Comparison of ENCODE assay signal across 17 cellular contexts in genomic region chr5:32290922-32291321, GRCh38. TPM values are rescaled to one million over a fixed set of nuclear protein-coding genes. Genes with fewer than 3 reads are reported as not detected.
DNase-seq lines count a peak whose midpoint lies in the region; ATAC-seq and TF ChIP-seq lines count a peak whose summit lies in the region.
"Had no signal": no experiment of that assay in that cellular context is flagged by ENCODE, and none has a peak within 500 bp of the region (broad histone marks: within the 10 kb centered on the region; RNA-seq: fewer than 3 reads in every experiment).

No MANE protein-coding gene starts in this region.

- H3K4me1 Mint-ChIP-seq in Caco-2 (ENCODE audit: low read depth, unreplicated experiment) (peaks cover 19% of the 10 kb centered on the region), T-helper 17 cell (peaks cover 34% of the 10 kb centered on the region)
- H3K4me1 Mint-ChIP-seq in naive thymus-derived CD4-positive, alpha-beta T cell: peaks cover 12 to 65% (median 58%) of the 10 kb centered on the region in 7 donors

- H3K36me3 Mint-ChIP-seq in Caco-2 (ENCODE audit: insufficient read depth, unreplicated experiment) (peaks cover 31% of the 10 kb centered on the region), T-helper 17 cell (ENCODE audit: low read depth) (peaks cover 9% of the 10 kb centered on the region)
- peaks cover 12 to 44% (median 39%) of the 10 kb centered on the region in 5 donors for H3K36me3 Mint-ChIP-seq in naive thymus-derived CD4-positive, alpha-beta T cell

- no peak for TF ChIP-seq CTCF in Caco-2 (IDR thresholded peaks at IDR 0.05; ENCODE audit: insufficient read depth in 1 of 2, low read depth in 1 of 2, low read length in 1 of 2, severe bottlenecking in 1 of 2, unreplicated experiment in 1 of 2)

- intact Hi-C loops in Caco-2 (cut with micrococcal nuclease; ENCODE audit: unreplicated experiment): no loop called here
- intact Hi-C loops in naive thymus-derived CD4-positive, alpha-beta T cell (cut with micrococcal nuclease): no loop called here

- POLR2A ChIA-PET in Caco-2 (lab: Charles Lee): no interaction called here
- POLR2A ChIA-PET in naive thymus-derived CD4-positive, alpha-beta T cell (lab: Charles Lee): no interaction called here

- ATAC-seq in GM18909 (IDR thresholded peaks at IDR 0.05; ENCODE audit: poor library complexity, unreplicated experiment) (peak; percentile 75), HG02884 (IDR thresholded peaks at IDR 0.05; ENCODE audit: unreplicated experiment) (peak; percentile 62), T-helper 17 cell (peak; percentile 52), SK-N-SH treated with all-trans-retinoic acid at 6 μM for 48 hours (no peak)
- ATAC-seq in naive thymus-derived CD4-positive, alpha-beta T cell: no peak
- ATAC-seq: gastrocnemius medialis had no signal

- no peak overlapping the region for H3K4me3 ChIP-seq in Caco-2 (ENCODE audit: low read depth, low read length)
- no peak overlapping the region for H3K4me3 ChIP-seq in naive thymus-derived CD4-positive, alpha-beta T cell (ENCODE audit: low read length)
- H3K4me3 ChIP-seq: gastrocnemius medialis, uterus had no signal

- peaks cover 6% of the 10 kb centered on the region; the same call in 1 of the 2 replicates for H3K4me1 ChIP-seq in Caco-2
- no peaks in the 10 kb centered on the region for H3K4me1 ChIP-seq in naive thymus-derived CD4-positive, alpha-beta T cell (ENCODE audit: control insufficient read depth in 2 of 2, insufficient read depth in 2 of 2, low read length in 2 of 2)
- H3K4me1 ChIP-seq: uterus had no signal

- no peak overlapping the region for H3K27ac ChIP-seq in naive thymus-derived CD4-positive, alpha-beta T cell (ENCODE audit: low read depth, low read length)
- H3K27ac ChIP-seq: brain microvascular endothelial cell, gastrocnemius medialis, uterus had no signal

- DNase-seq in Caco-2: no peak
- no peak for DNase-seq in T-helper 17 cell
- no peak for DNase-seq in NCI-H226
- no peak for DNase-seq in GM19240 (ENCODE audit: insufficient read length, low spot score)
- DNase-seq in naive thymus-derived CD4-positive, alpha-beta T cell: no peak
- DNase-seq: activated CD4-positive, alpha-beta memory T cell treated with anti-CD3 and anti-CD28 coated beads, Interleukin-2, amount 10 ng/mL, durations not matched to agents 7 days and 5 days; activated gamma-delta T cell; brain microvascular endothelial cell; gastrocnemius medialis; kidney; NCI-H1417 treated with DMSO at 0.1 percent for 48 hours; NCI-H524; stimulated activated CD4-positive, alpha-beta T cell treated with anti-CD3 and anti-CD28 coated beads, Interleukin-1b, Interleukin-23, amount 100 ng/mL, for 48 hours; uterus had no signal

- H3K4me3 Mint-ChIP-seq in Caco-2 (ENCODE audit: unreplicated experiment) (no peak overlapping the region), T-helper 17 cell (no peak overlapping the region)
- no peak overlapping the region for H3K4me3 Mint-ChIP-seq in naive thymus-derived CD4-positive, alpha-beta T cell
- H3K4me3 Mint-ChIP-seq: activated CD4-positive, alpha-beta memory T cell treated with anti-CD3 and anti-CD28 coated beads, Interleukin-2, amount 10 ng/mL, durations not matched to agents 7 days and 5 days had no signal

- H3K27ac Mint-ChIP-seq in Caco-2 (ENCODE audit: unreplicated experiment) (peak overlapping the region; percentile 53), T-helper 17 cell (no peak overlapping the region)
- peak overlapping the region in 2 of 9 donors; percentile 15 to 22 for H3K27ac Mint-ChIP-seq in naive thymus-derived CD4-positive, alpha-beta T cell
- H3K27ac Mint-ChIP-seq: activated CD4-positive, alpha-beta memory T cell treated with anti-CD3 and anti-CD28 coated beads, Interleukin-2, amount 10 ng/mL, durations not matched to agents 7 days and 5 days had no signal

- no TSS peak for BruUV-seq in Caco-2 (replicated peaks; lab: Mats Ljungman, UMichigan)

- H3K36me3 ChIP-seq in Caco-2 (ENCODE audit: control insufficient read depth, insufficient read depth, low read length): no peaks in the 10 kb centered on the region; the same call in 1 of the 2 replicates
- H3K36me3 ChIP-seq in naive thymus-derived CD4-positive, alpha-beta T cell (ENCODE audit: control insufficient read depth in 2 of 3, insufficient read depth in 3 of 3, low read length in 3 of 3): peaks cover 0 to 15% (median 0%) of the 10 kb centered on the region in 3 experiments
- H3K36me3 ChIP-seq: brain microvascular endothelial cell, gastrocnemius medialis, uterus had no signal

- no peaks in the 10 kb centered on the region for H3K9me3 Mint-ChIP-seq in Caco-2 (ENCODE audit: unreplicated experiment)
- H3K9me3 Mint-ChIP-seq in naive thymus-derived CD4-positive, alpha-beta T cell: no peaks in the 10 kb centered on the region

- H3K27me3 Mint-ChIP-seq in Caco-2 (ENCODE audit: insufficient read depth, unreplicated experiment) (no peaks in the 10 kb centered on the region), T-helper 17 cell (no peaks in the 10 kb centered on the region)
- no peaks in the 10 kb centered on the region for H3K27me3 Mint-ChIP-seq in naive thymus-derived CD4-positive, alpha-beta T cell
- H3K27me3 Mint-ChIP-seq: activated CD4-positive, alpha-beta memory T cell treated with anti-CD3 and anti-CD28 coated beads, Interleukin-2, amount 10 ng/mL, durations not matched to agents 7 days and 5 days had no signal

- no peaks in the 10 kb centered on the region for H3K9me3 ChIP-seq in Caco-2
- H3K9me3 ChIP-seq in T-helper 17 cell (ENCODE audit: control insufficient read depth, low read length, poor library complexity, severe bottlenecking): no peaks in the 10 kb centered on the region
- no peaks in the 10 kb centered on the region for H3K9me3 ChIP-seq in naive thymus-derived CD4-positive, alpha-beta T cell (ENCODE audit: control insufficient read depth in 2 of 3, low read length in 3 of 3)
- H3K9me3 ChIP-seq: gastrocnemius medialis, uterus had no signal

- CTCF ChIA-PET in Caco-2 (lab: Charles Lee): no interaction called here
- CTCF ChIA-PET in naive thymus-derived CD4-positive, alpha-beta T cell (lab: Charles Lee): no interaction called here

- H3K27me3 ChIP-seq in Caco-2 (replicated peaks; ENCODE audit: control insufficient read depth, insufficient read depth, low read length): no peaks in the 10 kb centered on the region
- no peaks in the 10 kb centered on the region for H3K27me3 ChIP-seq in naive thymus-derived CD4-positive, alpha-beta T cell (ENCODE audit: control insufficient read depth in 2 of 2, insufficient read depth in 2 of 2, low read length in 2 of 2)
- H3K27me3 ChIP-seq: brain microvascular endothelial cell, gastrocnemius medialis, uterus had no signal

TF ChIP-seq in SK-N-SH treated with all-trans-retinoic acid at 6 μM for 48 hours, 23 proteins besides CTCF, POLR2A, EP300 and RAD21 (continues in another document):
- TF ChIP-seq POU6F1 (CRISPR knock-in tag; IDR thresholded peaks at IDR 0.05; ENCODE audit: borderline replicate concordance, low read depth) (no peak), PATZ1 (CRISPR knock-in tag; IDR thresholded peaks at IDR 0.05; ENCODE audit: borderline replicate concordance) (no peak), TCF4 (CRISPR knock-in tag; IDR thresholded peaks at IDR 0.05; ENCODE audit: borderline replicate concordance) (no peak), PPARA (CRISPR knock-in tag; IDR thresholded peaks at IDR 0.05; ENCODE audit: borderline replicate concordance) (no peak), GLIS3 (CRISPR knock-in tag; IDR thresholded peaks at IDR 0.05) (no peak), RARB (CRISPR knock-in tag; IDR thresholded peaks at IDR 0.05) (no peak), CREB5 (CRISPR knock-in tag; IDR thresholded peaks at IDR 0.05; ENCODE audit: low read depth) (no peak), ZFP30 (CRISPR knock-in tag; IDR thresholded peaks at IDR 0.05) (no peak), CSDC2 (CRISPR knock-in tag; IDR thresholded peaks at IDR 0.05) (no peak)

RNA-seq across cellular contexts. Expression of gene MTMR12, which starts 21.8 kb away (rescaled TPM):
- total RNA-seq in Caco-2 (2022): 35.1 and 35.7 TPM in 2 replicates
- 10 to 100 TPM; 20.6 to 29.4 TPM for total RNA-seq in T-helper 17 cell
- 10 to 100 TPM; 19.0 to 28.2 (median 24.0) TPM for total RNA-seq in naive thymus-derived CD4-positive, alpha-beta T cell
- 10 to 100 TPM; 12.4 to 17.2 TPM for polyA plus RNA-seq in naive thymus-derived CD4-positive, alpha-beta T cell

Comparison
In these comparisons a context has a peak if more than half of its experiments do, and no peak if none do; other contexts are left out.
1. ATAC-seq: peak in GM18909 (single experiment), HG02884 (single experiment) and T-helper 17 cell (single experiment); none in SK-N-SH treated with all-trans-retinoic acid at 6 μM for 48 hours (single experiment) and naive thymus-derived CD4-positive, alpha-beta T cell (single experiment).